10 cellular contexts compared by ENCODE assay signal in the genomic region with DNA sequence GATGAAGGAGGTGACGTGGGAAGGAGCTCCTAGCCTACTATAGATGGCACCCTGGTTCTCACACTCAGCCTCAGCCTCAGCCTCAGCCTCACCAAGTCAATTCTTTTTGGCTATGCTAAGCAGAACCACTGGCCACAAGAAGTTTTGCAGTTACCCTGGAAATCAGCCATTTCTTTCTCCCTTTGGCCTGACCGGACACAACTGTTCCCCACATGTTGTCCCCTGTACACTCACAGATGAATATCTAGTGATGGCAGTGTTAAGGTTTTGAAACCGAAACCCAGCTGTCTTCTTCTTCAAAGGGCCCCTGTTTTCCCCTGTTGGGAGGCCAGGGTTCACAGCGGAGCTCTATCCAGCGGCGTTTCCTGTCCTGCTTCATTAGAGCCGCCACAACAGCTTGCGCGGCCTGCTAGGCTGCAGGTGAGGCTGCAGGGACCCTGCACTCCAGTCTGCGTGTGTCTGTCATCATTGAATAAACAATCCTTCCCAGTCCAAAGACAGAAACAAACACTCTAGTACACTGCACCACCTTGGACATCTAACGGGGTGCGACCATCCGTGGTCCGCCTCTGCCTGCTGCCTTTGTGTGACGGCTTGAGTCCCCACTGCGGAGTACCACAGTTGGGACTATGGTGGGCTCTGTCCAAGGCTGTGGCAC.
DNase-seq lines count a peak whose midpoint lies in the region; ATAC-seq lines count a peak whose summit lies in the region.
"Had no signal": no experiment of that assay in that cellular context is flagged by ENCODE, and none has a peak within 500 bp of the region (broad histone marks: within the 10 kb centered on the region; RNA-seq: fewer than 3 reads in every experiment).

No MANE protein-coding gene starts in this region.

- ATAC-seq in GM18867 (IDR thresholded peaks at IDR 0.05; ENCODE audit: unreplicated experiment) (peak; percentile 96), HG02943 (IDR thresholded peaks at IDR 0.05; ENCODE audit: low read depth, unreplicated experiment) (peak; percentile 82)
- ATAC-seq: HCT116 had no signal

- H3K4me3 ChIP-seq in BLaER1 treated with 17β-estradiol and CSF1 and Interleukin-3, amounts not matched to agents 10 nM and 100 nM = peak overlapping the region in 8 of 10 experiments; percentile 21 to 34 (median 27); a peak in 13 of 20 replicates
- peak overlapping the region; percentile 18 for H3K4me3 ChIP-seq in rectal smooth muscle tissue (ENCODE audit: low read length)
- H3K4me3 ChIP-seq: pancreas had no signal

- H3K9me3 ChIP-seq in BLaER1 treated with 17β-estradiol and CSF1 and Interleukin-3, amounts not matched to agents 10 nM and 100 nM (replicated peaks in 1 of 11) = peaks cover 7 to 30% (median 17%) of the 10 kb centered on the region in 11 experiments; a peak in 17 of 22 replicates
- H3K9me3 ChIP-seq: pancreas had no signal

- peaks cover 43 to 61% (median 55%) of the 10 kb centered on the region in 10 experiments for H3K4me1 ChIP-seq in BLaER1 treated with 17β-estradiol and CSF1 and Interleukin-3, amounts not matched to agents 10 nM and 100 nM
- no peaks in the 10 kb centered on the region for H3K4me1 ChIP-seq in rectal smooth muscle tissue (ENCODE audit: control insufficient read depth, insufficient read depth, low read length)

- no peaks in the 10 kb centered on the region for H3K27me3 ChIP-seq in BLaER1 treated with 17β-estradiol and CSF1 and Interleukin-3, amounts not matched to agents 10 nM and 100 nM
- no peaks in the 10 kb centered on the region for H3K27me3 ChIP-seq in rectal smooth muscle tissue (ENCODE audit: control insufficient read depth, insufficient read depth, low read length)

- DNase-seq in SHP77 (lab: John Stamatoyannopoulos, UW) (peak; percentile 78 to 85), 8988T (no peak), NCI-H187 treated with DMSO at 0.1 percent for 48 hours (lab: John Stamatoyannopoulos, UW) (no peak), HK-2 (ENCODE audit: unreplicated experiment) (no peak)

- peaks cover 0 to 62% (median 34%) of the 10 kb centered on the region in 11 experiments; a peak in 18 of 22 replicates for H3K36me3 ChIP-seq in BLaER1 treated with 17β-estradiol and CSF1 and Interleukin-3, amounts not matched to agents 10 nM and 100 nM
- H3K36me3 ChIP-seq in rectal smooth muscle tissue (ENCODE audit: control insufficient read depth, insufficient read depth, low read length) = no peaks in the 10 kb centered on the region
- H3K36me3 ChIP-seq: pancreas had no signal

- H3K4me2 ChIP-seq in BLaER1 treated with 17β-estradiol and CSF1 and Interleukin-3, amounts not matched to agents 10 nM and 100 nM = peak overlapping the region; percentile 67 to 92 (median 89)

- H3K27ac ChIP-seq in BLaER1 treated with 17β-estradiol and CSF1 and Interleukin-3, amounts not matched to agents 10 nM and 100 nM = peak overlapping the region; percentile 38 to 88 (median 80); a peak in 21 of 22 replicates
- peak overlapping the region; percentile 2 for H3K27ac ChIP-seq in rectal smooth muscle tissue (ENCODE audit: low read depth, low read length)
- H3K27ac ChIP-seq: pancreas had no signal

- peak overlapping the region; percentile 42 to 76 (median 71) for H3K9ac ChIP-seq in BLaER1 treated with 17β-estradiol and CSF1 and Interleukin-3, amounts not matched to agents 10 nM and 100 nM
- no peak overlapping the region for H3K9ac ChIP-seq in rectal smooth muscle tissue (ENCODE audit: low read length)

- H4K20me1 ChIP-seq in BLaER1 treated with 17β-estradiol and CSF1 and Interleukin-3, amounts not matched to agents 10 nM and 100 nM = peaks cover 0 to 74% (median 0%) of the 10 kb centered on the region in 11 experiments; a peak in 7 of 22 replicates

Comparison
In these comparisons a context has a peak if more than half of its experiments do, and no peak if none do; other contexts are left out.
1. DNase-seq: peak in SHP77 (2 of 2); none in 8988T (single experiment), NCI-H187 treated with DMSO at 0.1 percent for 48 hours (single experiment) and HK-2 (single experiment).